ENCODE assay signal across 8 cellular contexts in the genomic region with DNA sequence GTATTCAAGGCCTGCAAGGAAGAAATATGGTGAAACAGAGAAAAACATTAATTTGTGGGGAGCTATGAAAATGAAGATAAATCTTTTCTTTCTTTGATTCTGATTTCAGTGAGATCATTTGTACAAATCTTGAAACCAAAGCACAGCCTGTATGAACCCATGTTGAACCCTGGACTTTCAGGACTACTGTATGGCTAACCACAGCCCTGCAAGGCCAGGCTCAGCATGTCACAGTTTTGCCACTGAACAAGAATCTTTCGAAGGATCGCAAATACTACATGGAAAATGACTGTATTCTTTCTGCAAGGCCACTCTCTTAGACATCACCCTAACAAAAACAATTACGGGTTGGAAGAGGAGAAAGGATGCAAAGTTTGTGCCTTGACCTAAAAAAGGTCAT.
"Had no signal": no experiment of that assay in that cellular context is flagged by ENCODE, and none has a peak within 500 bp of the region (broad histone marks: within the 10 kb centered on the region; RNA-seq: fewer than 3 reads in every experiment).

No MANE protein-coding gene starts in this region.

- FAIRE-seq: HepG2 had no signal

- H3K27ac ChIP-seq: GM23248 had no signal

- H3K27ac Mint-ChIP-seq: HFFc6, IgD-negative memory B cell had no signal

- DNase-seq: GM23248, GOT3, H7, HFFc6 had no signal

- H3K4me3 Mint-ChIP-seq: HFFc6, IgD-negative memory B cell had no signal

- H3K27me3 Mint-ChIP-seq: IgD-negative memory B cell had no signal

- H3K9me3 ChIP-seq: HAP-1 had no signal

- H3K4me1 Mint-ChIP-seq: IgD-negative memory B cell had no signal

- H3K4me3 ChIP-seq: GM23248, HAP-1 had no signal

- H2AFZ ChIP-seq: GM23248 had no signal

- H3K36me3 Mint-ChIP-seq: IgD-negative memory B cell had no signal

- H3K36me3 ChIP-seq: HAP-1 had no signal

- ATAC-seq: HCT116, HepG2 had no signal

- H3K9ac ChIP-seq: GM23248 had no signal
